In genomic region chr17:69471406-69471805, GRCh38 we compare ENCODE assay signal across 37 cellular contexts.
"Had no signal": no experiment of that assay in that cellular context is flagged by ENCODE, and none has a peak within 500 bp of the region (broad histone marks: within the 10 kb centered on the region; RNA-seq: fewer than 3 reads in every experiment).

No MANE protein-coding gene starts in this region.

- ATAC-seq: activated CD4-positive, CD25-positive, alpha-beta regulatory T cell treated with anti-CD3 and anti-CD28 coated beads, Interleukin-2, amount 50 U/mL, for 24 hours; activated CD8-positive, alpha-beta memory T cell treated with anti-CD3 and anti-CD28 coated beads, Interleukin-2, amount 10 ng/mL, durations not matched to agents 7 days and 5 days; activated CD8-positive, alpha-beta T cell treated with anti-CD3 and anti-CD28 coated beads, Interleukin-2, amount 10 ng/mL, durations not matched to agents 7 days and 5 days; body of pancreas; WTC11 had no signal

- H3K4me3 ChIP-seq: body of pancreas, breast epithelium had no signal

- H3K27ac ChIP-seq: body of pancreas, brain microvascular endothelial cell, breast epithelium, WERI-Rb-1 had no signal

- H3K4me3 Mint-ChIP-seq: activated CD4-positive, alpha-beta memory T cell treated with anti-CD3 and anti-CD28 coated beads, Interleukin-2, amount 10 ng/mL, durations not matched to agents 7 days and 5 days; activated CD4-positive, alpha-beta T cell treated with anti-CD3 and anti-CD28 coated beads for 36 hours; activated CD4-positive, alpha-beta T cell treated with anti-CD3 and anti-CD28 coated beads, Interleukin-2, amount 10 ng/mL, durations not matched to agents 7 days and 5 days; activated CD8-positive, alpha-beta memory T cell treated with anti-CD3 and anti-CD28 coated beads, Interleukin-2, amount 10 ng/mL, durations not matched to agents 7 days and 5 days; activated CD8-positive, alpha-beta T cell treated with anti-CD3 and anti-CD28 coated beads, Interleukin-2, amount 10 ng/mL, durations not matched to agents 7 days and 5 days; activated naive CD4-positive, alpha-beta T cell treated with anti-CD3 and anti-CD28 coated beads, Interleukin-2, amount 10 ng/mL, durations not matched to agents 7 days and 5 days; activated naive CD4-positive, alpha-beta T cell treated with anti-CD3 and anti-CD28 coated beads, Interleukin-2, amount 50 U/mL, for 24 hours; activated naive CD8-positive, alpha-beta T cell; activated naive CD8-positive, alpha-beta T cell treated with anti-CD3 and anti-CD28 coated beads, Interleukin-2, amount 10 ng/mL, durations not matched to agents 7 days and 5 days; activated naive CD8-positive, alpha-beta T cell treated with anti-CD3 and anti-CD28 coated beads, Interleukin-2, amount 50 U/mL, for 24 hours; activated T-cell treated with anti-CD3 and anti-CD28 coated beads, Interleukin-2, amount 50 U/mL, for 24 hours; T-helper 1 cell treated with Interleukin-12 subunit alpha and Interleukin-12 subunit beta and Interleukin-4 antibody, amounts not matched to agents 30 μg/mL and 1 μg/mL, for 36 hours; T-helper 2 cell treated with Interferon-gamma antibody and Interleukin-4, amounts not matched to agents 5 μg/mL and 100 μg/mL, for 36 hours; WTC11 had no signal

- H3K27me3 ChIP-seq: body of pancreas, brain microvascular endothelial cell, breast epithelium had no signal

- H3K36me3 ChIP-seq: brain microvascular endothelial cell, breast epithelium, WERI-Rb-1 had no signal

- H3K4me1 Mint-ChIP-seq: activated CD4-positive, alpha-beta memory T cell treated with anti-CD3 and anti-CD28 coated beads, Interleukin-2, amount 10 ng/mL, durations not matched to agents 7 days and 5 days; activated CD4-positive, alpha-beta T cell treated with anti-CD3 and anti-CD28 coated beads, Interleukin-2, amount 10 ng/mL, durations not matched to agents 7 days and 5 days; activated CD8-positive, alpha-beta memory T cell treated with anti-CD3 and anti-CD28 coated beads, Interleukin-2, amount 10 ng/mL, durations not matched to agents 7 days and 5 days; activated naive CD4-positive, alpha-beta T cell treated with anti-CD3 and anti-CD28 coated beads, Interleukin-2, amount 10 ng/mL, durations not matched to agents 7 days and 5 days had no signal

- H3K27me3 Mint-ChIP-seq: activated CD4-positive, alpha-beta memory T cell treated with anti-CD3 and anti-CD28 coated beads, Interleukin-2, amount 10 ng/mL, durations not matched to agents 7 days and 5 days; activated CD4-positive, alpha-beta T cell treated with anti-CD3 and anti-CD28 coated beads for 36 hours; activated CD4-positive, alpha-beta T cell treated with anti-CD3 and anti-CD28 coated beads, Interleukin-2, amount 10 ng/mL, durations not matched to agents 7 days and 5 days; activated CD8-positive, alpha-beta memory T cell treated with anti-CD3 and anti-CD28 coated beads, Interleukin-2, amount 10 ng/mL, durations not matched to agents 7 days and 5 days; activated naive CD4-positive, alpha-beta T cell treated with anti-CD3 and anti-CD28 coated beads, Interleukin-2, amount 10 ng/mL, durations not matched to agents 7 days and 5 days; activated naive CD4-positive, alpha-beta T cell treated with anti-CD3 and anti-CD28 coated beads, Interleukin-2, amount 50 U/mL, for 24 hours; activated naive CD8-positive, alpha-beta T cell; activated naive CD8-positive, alpha-beta T cell treated with anti-CD3 and anti-CD28 coated beads, Interleukin-2, amount 10 ng/mL, durations not matched to agents 7 days and 5 days; activated naive CD8-positive, alpha-beta T cell treated with anti-CD3 and anti-CD28 coated beads, Interleukin-2, amount 50 U/mL, for 24 hours; activated T-cell treated with anti-CD3 and anti-CD28 coated beads, Interleukin-2, amount 50 U/mL, for 24 hours had no signal

- FAIRE-seq: astrocyte, TTC549 had no signal

- H3K36me3 Mint-ChIP-seq: activated CD8-positive, alpha-beta memory T cell treated with anti-CD3 and anti-CD28 coated beads, Interleukin-2, amount 10 ng/mL, durations not matched to agents 7 days and 5 days had no signal

- H3K27ac Mint-ChIP-seq: activated CD4-positive, alpha-beta memory T cell treated with anti-CD3 and anti-CD28 coated beads, Interleukin-2, amount 10 ng/mL, durations not matched to agents 7 days and 5 days; activated CD4-positive, alpha-beta T cell treated with anti-CD3 and anti-CD28 coated beads for 36 hours; activated CD4-positive, alpha-beta T cell treated with anti-CD3 and anti-CD28 coated beads, Interleukin-2, amount 10 ng/mL, durations not matched to agents 7 days and 5 days; activated CD8-positive, alpha-beta memory T cell treated with anti-CD3 and anti-CD28 coated beads, Interleukin-2, amount 10 ng/mL, durations not matched to agents 7 days and 5 days; activated CD8-positive, alpha-beta T cell treated with anti-CD3 and anti-CD28 coated beads, Interleukin-2, amount 10 ng/mL, durations not matched to agents 7 days and 5 days; activated naive CD4-positive, alpha-beta T cell treated with anti-CD3 and anti-CD28 coated beads, Interleukin-2, amount 10 ng/mL, durations not matched to agents 7 days and 5 days; activated naive CD4-positive, alpha-beta T cell treated with anti-CD3 and anti-CD28 coated beads, Interleukin-2, amount 50 U/mL, for 24 hours; activated naive CD8-positive, alpha-beta T cell; activated naive CD8-positive, alpha-beta T cell treated with anti-CD3 and anti-CD28 coated beads, Interleukin-2, amount 10 ng/mL, durations not matched to agents 7 days and 5 days; activated naive CD8-positive, alpha-beta T cell treated with anti-CD3 and anti-CD28 coated beads, Interleukin-2, amount 50 U/mL, for 24 hours; activated T-cell treated with anti-CD3 and anti-CD28 coated beads, Interleukin-2, amount 50 U/mL, for 24 hours; activated T-helper 2 cell treated with anti-CD3 and anti-CD28 coated beads, Interferon-gamma antibody, Interleukin-2, Interleukin-4, amounts not matched to agents 10 μg/mL and 5 μg/mL and 100 μg/mL, durations not matched to agents 14 hours and 24 hours and 36 hours; T-helper 1 cell treated with Interleukin-12 subunit alpha and Interleukin-12 subunit beta and Interleukin-4 antibody, amounts not matched to agents 30 μg/mL and 1 μg/mL, for 36 hours; T-helper 2 cell treated with Interferon-gamma antibody and Interleukin-4, amounts not matched to agents 5 μg/mL and 100 μg/mL, for 36 hours; WTC11 had no signal

- DNase-seq: activated CD4-positive, alpha-beta memory T cell treated with anti-CD3 and anti-CD28 coated beads, Interleukin-2, amount 10 ng/mL, durations not matched to agents 7 days and 5 days; activated CD4-positive, alpha-beta T cell treated with anti-CD3 and anti-CD28 coated beads for 1 hour; activated CD4-positive, alpha-beta T cell treated with anti-CD3 and anti-CD28 coated beads for 36 hours; activated CD4-positive, alpha-beta T cell treated with anti-CD3 and anti-CD28 coated beads for 48 hours; activated CD4-positive, alpha-beta T cell treated with anti-CD3 and anti-CD28 coated beads, Interleukin-2, amount 10 ng/mL, durations not matched to agents 7 days and 5 days; activated CD4-positive, alpha-beta T cell treated with anti-CD3 and anti-CD28 coated beads, Interleukin-2, amount 50 U/mL, for 48 hours; activated CD4-positive, CD25-positive, alpha-beta regulatory T cell; activated CD8-positive, alpha-beta memory T cell treated with anti-CD3 and anti-CD28 coated beads for 24 hours; activated CD8-positive, alpha-beta memory T cell treated with anti-CD3 and anti-CD28 coated beads, Interleukin-2, amount 10 ng/mL, durations not matched to agents 7 days and 5 days; activated CD8-positive, alpha-beta memory T cell treated with anti-CD3 and anti-CD28 coated beads, Interleukin-2, amount 50 U/mL, for 48 hours; activated CD8-positive, alpha-beta T cell treated with anti-CD3 and anti-CD28 coated beads, Interleukin-2, amount 10 ng/mL, durations not matched to agents 7 days and 5 days; activated effector memory CD4-positive, alpha-beta T cell treated with Interleukin-2 at 50 U/mL for 16 hours; activated gamma-delta T cell; activated naive CD4-positive, alpha-beta T cell treated with anti-CD3 and anti-CD28 coated beads, Interleukin-2, amount 10 ng/mL, durations not matched to agents 7 days and 5 days; activated naive CD4-positive, alpha-beta T cell treated with Interleukin-2 at 50 U/mL for 16 hours; activated naive CD8-positive, alpha-beta T cell treated with anti-CD3 and anti-CD28 coated beads, Interleukin-2, amount 10 ng/mL, durations not matched to agents 7 days and 5 days; activated naive CD8-positive, alpha-beta T cell treated with anti-CD3 and anti-CD28 coated beads, Interleukin-2, amount 50 U/mL, for 24 hours; activated T-cell treated with anti-CD3 and anti-CD28 coated beads, Interleukin-2, amount 50 U/mL, for 24 hours; activated T-cell treated with anti-CD3 and anti-CD28 coated beads, Interleukin-2, amount 50 U/mL, for 48 hours; aorta; body of pancreas; brain microvascular endothelial cell; central memory CD4-positive, alpha-beta T cell; T-helper 1 cell; T-helper 2 cell; T-helper 9 cell; WERI-Rb-1 had no signal

- H3K9me3 ChIP-seq: body of pancreas, breast epithelium had no signal

- H3K9me3 Mint-ChIP-seq: activated CD4-positive, alpha-beta memory T cell treated with anti-CD3 and anti-CD28 coated beads, Interleukin-2, amount 10 ng/mL, durations not matched to agents 7 days and 5 days; activated naive CD4-positive, alpha-beta T cell treated with anti-CD3 and anti-CD28 coated beads, Interleukin-2, amount 50 U/mL, for 24 hours; activated naive CD8-positive, alpha-beta T cell treated with anti-CD3 and anti-CD28 coated beads, Interleukin-2, amount 10 ng/mL, durations not matched to agents 7 days and 5 days; activated naive CD8-positive, alpha-beta T cell treated with anti-CD3 and anti-CD28 coated beads, Interleukin-2, amount 50 U/mL, for 24 hours; activated T-cell treated with anti-CD3 and anti-CD28 coated beads, Interleukin-2, amount 50 U/mL, for 24 hours; activated T-helper 2 cell treated with anti-CD3 and anti-CD28 coated beads, Interferon-gamma antibody, Interleukin-2, Interleukin-4, amounts not matched to agents 10 μg/mL and 5 μg/mL and 100 μg/mL, durations not matched to agents 14 hours and 24 hours and 36 hours; T-helper 1 cell treated with Interleukin-12 subunit alpha and Interleukin-12 subunit beta and Interleukin-4 antibody, amounts not matched to agents 30 μg/mL and 1 μg/mL, for 36 hours; T-helper 2 cell treated with Interferon-gamma antibody and Interleukin-4, amounts not matched to agents 5 μg/mL and 100 μg/mL, for 36 hours had no signal
